1 cellular context compared by ENCODE assay signal in genomic region chr2:241659150-241659739, GRCh38.
TF ChIP-seq lines count a peak whose summit lies in the region.

No MANE protein-coding gene starts in this region.

TF ChIP-seq in HepG2, 621 proteins besides CTCF, POLR2A, EP300 and RAD21 (continued from another document and continues in another):
- TF ChIP-seq RBM39 (IDR thresholded peaks at IDR 0.05; ENCODE audit: low read depth, low read length, poor library complexity, severe bottlenecking) (no peak), ASH2L (IDR thresholded peaks at IDR 0.05; ENCODE audit: insufficient read length, low read depth, low read length) (no peak), RCOR2 (CRISPR knock-in tag; IDR thresholded peaks at IDR 0.05) (0 out of 2 replicates have a peak, but pooled peaks have one; percentile 32), ZNF180 (CRISPR knock-in tag; IDR thresholded peaks at IDR 0.05; ENCODE audit: borderline replicate concordance, low read depth) (no peak), POGZ (CRISPR knock-in tag; IDR thresholded peaks at IDR 0.05) (no peak), ZNF276 (CRISPR knock-in tag; IDR thresholded peaks at IDR 0.05; ENCODE audit: low read depth) (no peak), ZNF503 (CRISPR knock-in tag; IDR thresholded peaks at IDR 0.05) (no peak), MAFG (CRISPR knock-in tag; IDR thresholded peaks at IDR 0.05) (no peak), TOE1 (CRISPR knock-in tag; IDR thresholded peaks at IDR 0.05) (no peak), GLMP (CRISPR knock-in tag; IDR thresholded peaks at IDR 0.05; ENCODE audit: borderline replicate concordance) (no peak), YEATS2 (CRISPR knock-in tag; IDR thresholded peaks at IDR 0.05; ENCODE audit: borderline replicate concordance) (no peak), ZNF124 (CRISPR knock-in tag; IDR thresholded peaks at IDR 0.05) (no peak), RELA (CRISPR knock-in tag; IDR thresholded peaks at IDR 0.05) (no peak), ZSCAN25 (CRISPR knock-in tag; IDR thresholded peaks at IDR 0.05) (0 out of 2 replicates have a peak, but pooled peaks have one; percentile 45), CERS6 (CRISPR knock-in tag; IDR thresholded peaks at IDR 0.05) (no peak), ZNF30 (CRISPR knock-in tag; IDR thresholded peaks at IDR 0.05) (no peak), SMARCE1 (IDR thresholded peaks at IDR 0.05; ENCODE audit: borderline replicate concordance) (no peak), ZKSCAN1 (IDR thresholded peaks at IDR 0.05; ENCODE audit: low read length) (no peak), ZNF512 (CRISPR knock-in tag; IDR thresholded peaks at IDR 0.05) (no peak), NFKB2 (CRISPR knock-in tag; IDR thresholded peaks at IDR 0.05; ENCODE audit: borderline replicate concordance) (peak; percentile 47; the same call in 1 of the 2 replicates), HHEX (CRISPR knock-in tag; IDR thresholded peaks at IDR 0.05) (no peak), REL (CRISPR knock-in tag; conservative IDR thresholded peaks at IDR 0.05) (no peak), NFKBIZ (CRISPR knock-in tag; IDR thresholded peaks at IDR 0.05) (no peak), CHD4 (IDR thresholded peaks at IDR 0.05; ENCODE audit: borderline replicate concordance, low read length) (no peak), TP53 (CRISPR knock-in tag; conservative IDR thresholded peaks at IDR 0.05) (no peak), ZNF292 (CRISPR knock-in tag; IDR thresholded peaks at IDR 0.05; ENCODE audit: borderline replicate concordance, low read depth) (no peak), HNRNPL (IDR thresholded peaks at IDR 0.05; ENCODE audit: low read depth, low read length) (no peak), ZFP82 (CRISPR knock-in tag; IDR thresholded peaks at IDR 0.05; ENCODE audit: borderline replicate concordance) (no peak), ELK4 (CRISPR knock-in tag; IDR thresholded peaks at IDR 0.05; ENCODE audit: borderline replicate concordance) (no peak), ZNF784 (CRISPR knock-in tag; IDR thresholded peaks at IDR 0.05; ENCODE audit: borderline replicate concordance) (0 out of 2 replicates have a peak, but pooled peaks have one; percentile 21), TRIM22 (IDR thresholded peaks at IDR 0.05) (no peak), GRHL1 (CRISPR knock-in tag; conservative IDR thresholded peaks at IDR 0.05) (no peak), AHDC1 (CRISPR knock-in tag; IDR thresholded peaks at IDR 0.05; ENCODE audit: borderline replicate concordance) (no peak), PBX3 (CRISPR knock-in tag; IDR thresholded peaks at IDR 0.05; ENCODE audit: borderline replicate concordance) (no peak), ZNF607 (CRISPR knock-in tag; IDR thresholded peaks at IDR 0.05; ENCODE audit: borderline replicate concordance) (no peak; the same call in 1 of the 2 replicates), ZNF850 (CRISPR knock-in tag; conservative IDR thresholded peaks at IDR 0.05) (no peak), ZNF317 (CRISPR knock-in tag; IDR thresholded peaks at IDR 0.05) (no peak), CSRNP1 (CRISPR knock-in tag; IDR thresholded peaks at IDR 0.05) (no peak)
